ENCODE assay signal across 16 cellular contexts in genomic region chr16:86362155-86362849, GRCh38.
DNase-seq lines count a peak whose midpoint lies in the region; ATAC-seq, FAIRE-seq and TF ChIP-seq lines count a peak whose summit lies in the region.
"Had no signal": no experiment of that assay in that cellular context is flagged by ENCODE, and none has a peak within 500 bp of the region (broad histone marks: within the 10 kb centered on the region; RNA-seq: fewer than 3 reads in every experiment).

No MANE protein-coding gene starts in this region.

- H3K27me3 ChIP-seq in AG04450 (ENCODE audit: control insufficient read depth, insufficient read depth, low read length) = no peaks in the 10 kb centered on the region
- H3K27me3 ChIP-seq: ascending aorta had no signal

- no peak for DNase-seq in AG04450 (ENCODE audit: low read depth, low spot score)
- DNase-seq in HT1080 (ENCODE audit: low read depth) = peak; percentile 53
- no peak for DNase-seq in WTC11 (ENCODE audit: low spot score)
- peak; percentile 63 for DNase-seq in left kidney (ENCODE audit: low read depth, low spot score)
- DNase-seq in NCI-H1694 (lab: John Stamatoyannopoulos, UW) = no peak
- DNase-seq in frontal cortex (ENCODE audit: low spot score in 2 of 2) = no peak
- DNase-seq: activated CD8-positive, alpha-beta memory T cell treated with anti-CD3 and anti-CD28 coated beads, Interleukin-2, amount 10 ng/mL, durations not matched to agents 7 days and 5 days; activated gamma-delta T cell; RPMI8226; stimulated activated naive CD8-positive, alpha-beta T cell treated with anti-CD3 and anti-CD28 coated beads, Interleukin-15, amount 100 ng/mL, for 72 hours had no signal

- CTCF ChIA-PET in AG04450 (lab: Charles Lee) = no interaction called here
- CTCF ChIA-PET in WTC11 (lab: Charles Lee) = no interaction called here

- H3K27ac Mint-ChIP-seq in WTC11 = no peak overlapping the region
- H3K27ac Mint-ChIP-seq: activated CD8-positive, alpha-beta memory T cell treated with anti-CD3 and anti-CD28 coated beads, Interleukin-2, amount 10 ng/mL, durations not matched to agents 7 days and 5 days; stimulated activated naive CD8-positive, alpha-beta T cell treated with anti-CD3 and anti-CD28 coated beads, Interleukin-15, amount 100 ng/mL, for 72 hours had no signal

- no peak for FAIRE-seq in frontal cortex (lab: Jason Lieb, UNC)
- FAIRE-seq: colon, H54 had no signal

- peaks cover 2% of the 10 kb centered on the region; the same call in 1 of the 2 replicates for H3K27me3 Mint-ChIP-seq in WTC11 (ENCODE audit: low read depth)

- peaks cover 62% of the 10 kb centered on the region for H3K4me1 Mint-ChIP-seq in WTC11
- H3K4me1 Mint-ChIP-seq: activated CD8-positive, alpha-beta memory T cell treated with anti-CD3 and anti-CD28 coated beads, Interleukin-2, amount 10 ng/mL, durations not matched to agents 7 days and 5 days; stimulated activated naive CD8-positive, alpha-beta T cell treated with anti-CD3 and anti-CD28 coated beads, Interleukin-15, amount 100 ng/mL, for 72 hours had no signal

- ATAC-seq in WTC11 (peak; percentile 42; the same call in 1 of the 2 replicates), HG03097 (IDR thresholded peaks at IDR 0.05; ENCODE audit: low FRiP score, unreplicated experiment) (no peak), GM21423 (IDR thresholded peaks at IDR 0.05; ENCODE audit: unreplicated experiment) (no peak)
- ATAC-seq: activated CD4-positive, CD25-positive, alpha-beta regulatory T cell treated with anti-CD3 and anti-CD28 coated beads, Interleukin-2, amount 50 U/mL, for 24 hours; activated CD8-positive, alpha-beta memory T cell treated with anti-CD3 and anti-CD28 coated beads, Interleukin-2, amount 10 ng/mL, durations not matched to agents 7 days and 5 days; stimulated activated naive CD8-positive, alpha-beta T cell treated with anti-CD3 and anti-CD28 coated beads, Interleukin-15, amount 100 ng/mL, for 72 hours had no signal

- no peak overlapping the region for H3K4me3 ChIP-seq in AG04450 (ENCODE audit: low read depth, low read length)
- H3K4me3 ChIP-seq: ascending aorta had no signal

- TF ChIP-seq CTCF in AG04450 (IDR thresholded peaks at IDR 0.05; ENCODE audit: low read depth, low read length) (no peak), WTC11 (IDR thresholded peaks at IDR 0.05) (no peak)

- peaks cover 4% of the 10 kb centered on the region; the same call in 1 of the 2 replicates for H3K9me3 Mint-ChIP-seq in WTC11

- no peaks in the 10 kb centered on the region for H3K9me3 ChIP-seq in AG04450 (ENCODE audit: control insufficient read depth, insufficient read depth, low read length)
- H3K9me3 ChIP-seq: ascending aorta had no signal

- H3K4me3 Mint-ChIP-seq in WTC11 = no peak overlapping the region
- H3K4me3 Mint-ChIP-seq: activated CD8-positive, alpha-beta memory T cell treated with anti-CD3 and anti-CD28 coated beads, Interleukin-2, amount 10 ng/mL, durations not matched to agents 7 days and 5 days; stimulated activated naive CD8-positive, alpha-beta T cell treated with anti-CD3 and anti-CD28 coated beads, Interleukin-15, amount 100 ng/mL, for 72 hours had no signal

- no peaks in the 10 kb centered on the region for H3K36me3 Mint-ChIP-seq in WTC11
- H3K36me3 Mint-ChIP-seq: activated CD8-positive, alpha-beta memory T cell treated with anti-CD3 and anti-CD28 coated beads, Interleukin-2, amount 10 ng/mL, durations not matched to agents 7 days and 5 days had no signal

- POLR2A ChIA-PET in AG04450 (lab: Yijun Ruan, JAX) = interaction anchor here (0.7 kb wide), 1 partner anchor 162 kb away, joined by 5 read pairs; no protein-coding TSS in a partner anchor
- POLR2A ChIA-PET in WTC11 (lab: Charles Lee) = interaction anchor here (1.1 kb wide), 1 partner anchor 73 kb away, joined by 3 read pairs; no protein-coding TSS in a partner anchor

- peak overlapping the region; percentile 90 for H3K27ac ChIP-seq in AG04450 (ENCODE audit: low read depth, low read length)
- H3K27ac ChIP-seq: ascending aorta had no signal

TF ChIP-seq in WTC11, 78 proteins besides CTCF, POLR2A, EP300 and RAD21 (continues in another document):
- no peak for TF ChIP-seq PRDM15 (CRISPR knock-in tag; IDR thresholded peaks at IDR 0.05)
- TF ChIP-seq GTF2I (CRISPR knock-in tag; conservative IDR thresholded peaks at IDR 0.05) = no peak
- TF ChIP-seq ZSCAN18 (CRISPR knock-in tag; IDR thresholded peaks at IDR 0.05) = no peak
- TF ChIP-seq EMX1 (CRISPR knock-in tag; IDR thresholded peaks at IDR 0.05) = no peak
- TF ChIP-seq ERG (CRISPR knock-in tag; IDR thresholded peaks at IDR 0.05) = no peak
- no peak for TF ChIP-seq ATF1 (CRISPR knock-in tag; IDR thresholded peaks at IDR 0.05)
- no peak for TF ChIP-seq NFATC4 (CRISPR knock-in tag; IDR thresholded peaks at IDR 0.05)
- TF ChIP-seq ZNF121 (CRISPR knock-in tag; IDR thresholded peaks at IDR 0.05) = peak; percentile 92
- no peak for TF ChIP-seq AFF4 (CRISPR knock-in tag; IDR thresholded peaks at IDR 0.05; ENCODE audit: borderline replicate concordance)

Comparison
In these comparisons a context has a peak if more than half of its experiments do, and no peak if none do; other contexts are left out.
1. DNase-seq: peak in HT1080 (single experiment) and left kidney (single experiment); none in AG04450 (single experiment), WTC11 (single experiment), NCI-H1694 (single experiment) and frontal cortex (0 of 2).